10 cellular contexts compared by ENCODE assay signal in genomic region chr1:3543076-3544049, GRCh38.
DNase-seq lines count a peak whose midpoint lies in the region; TF ChIP-seq lines count a peak whose summit lies in the region.
"Had no signal": no experiment of that assay in that cellular context is flagged by ENCODE, and none has a peak within 500 bp of the region (broad histone marks: within the 10 kb centered on the region; RNA-seq: fewer than 3 reads in every experiment).

No MANE protein-coding gene starts in this region.

- H3K4me1 ChIP-seq in BLaER1 (peaks cover 69% of the 10 kb centered on the region), SK-N-SH (ENCODE audit: control insufficient read depth in 1 of 2, insufficient read depth in 2 of 2, low read depth in 1 of 2, low read length in 1 of 2) (peaks cover 0 to 73% of the 10 kb centered on the region in 2 experiments; a peak in 1 of 4 replicates), osteoblast (ENCODE audit: insufficient read depth, low read length) (peaks cover 46% of the 10 kb centered on the region)

- no peaks in the 10 kb centered on the region for H3K9me2 ChIP-seq in SK-N-SH

- no peaks in the 10 kb centered on the region for H3K79me2 ChIP-seq in SK-N-SH (ENCODE audit: insufficient read depth)
- no peaks in the 10 kb centered on the region for H3K79me2 ChIP-seq in osteoblast (ENCODE audit: insufficient read depth, low read length)

- CTCF ChIA-PET in SK-N-SH (lab: Yijun Ruan, JAX): interaction anchor here (0.8 to 2.2 kb wide), 9 partner anchors 8 to 90 kb away, joined by 3 to 10 read pairs (median 3); no protein-coding TSS in a partner anchor

- 63% methylated on average over 19 of the region's 51 CpGs for WGBS in SK-N-SH (ENCODE audit: low lambda C conversion rate)

- peaks cover 100% of the 10 kb centered on the region for H4K20me1 ChIP-seq in BLaER1
- H4K20me1 ChIP-seq in SK-N-SH (ENCODE audit: insufficient read depth): no peaks in the 10 kb centered on the region
- no peaks in the 10 kb centered on the region for H4K20me1 ChIP-seq in osteoblast (ENCODE audit: insufficient read depth, low read length)

- H3K36me3 ChIP-seq in BLaER1 (0 out of 2 replicates have a peak, but pooled peaks cover 3% of the 10 kb centered on the region), SK-N-SH (replicated peaks in 1 of 2; ENCODE audit: control insufficient read depth in 1 of 2, insufficient read depth in 2 of 2, low read length in 1 of 2) (no peaks in the 10 kb centered on the region), osteoblast (ENCODE audit: insufficient read depth, low read length) (no peaks in the 10 kb centered on the region)

- peak overlapping the region; percentile 82 for H3K4me2 ChIP-seq in BLaER1
- no peak overlapping the region; the same call in 1 of the 2 replicates for H3K4me2 ChIP-seq in SK-N-SH
- peak overlapping the region; percentile 73 for H3K4me2 ChIP-seq in osteoblast (ENCODE audit: insufficient read depth, low read length)

- no peaks in the 10 kb centered on the region for H3F3A ChIP-seq in SK-N-SH (replicated peaks; ENCODE audit: insufficient read depth)

- DNase-seq in SK-N-SH (peak; percentile 61), fibroblast of villous mesenchyme (ENCODE audit: low read depth) (peak; percentile 23), osteoblast (ENCODE audit: insufficient read length, low spot score, missing footprints) (peak; percentile 100), D341Med (ENCODE audit: low spot score) (no peak), SKM-1 (lab: John Stamatoyannopoulos, UW; ENCODE audit: unreplicated experiment) (no peak), SIG-M5 (lab: John Stamatoyannopoulos, UW) (no peak)
- no peak for DNase-seq in activated CD4-positive, CD25-positive, alpha-beta regulatory T cell treated with anti-CD3 and anti-CD28 coated beads, Interleukin-2, amount 50 U/mL, for 72 hours
- DNase-seq: DMS 273 treated with DMSO at 0.1 percent for 48 hours, hippocampal formation had no signal

- H3K4me3 ChIP-seq in BLaER1: no peak overlapping the region
- no peak overlapping the region for H3K4me3 ChIP-seq in SK-N-SH (ENCODE audit: low read depth in 2 of 2, low read length in 1 of 2)
- H3K4me3 ChIP-seq in fibroblast of villous mesenchyme (ENCODE audit: low read depth, low read length): no peak overlapping the region
- H3K4me3 ChIP-seq in osteoblast (ENCODE audit: insufficient read depth, low read length): peak overlapping the region; percentile 25

- TF ChIP-seq RAD21 in SK-N-SH (IDR thresholded peaks at IDR 0.05; ENCODE audit: low read length): no peak

- TF ChIP-seq EP300 in SK-N-SH (IDR thresholded peaks at IDR 0.05; ENCODE audit: borderline replicate concordance in 1 of 2, low read depth in 1 of 2, low read length in 1 of 2): no peak

- H3K27me3 ChIP-seq in BLaER1 (no peaks in the 10 kb centered on the region), SK-N-SH (ENCODE audit: insufficient read depth) (no peaks in the 10 kb centered on the region), osteoblast (ENCODE audit: insufficient read depth, low read length) (no peaks in the 10 kb centered on the region)

- H3K27ac ChIP-seq in BLaER1 (peak overlapping the region; percentile 19; the same call in 1 of the 2 replicates), SK-N-SH (ENCODE audit: low read depth in 2 of 2, low read length in 1 of 2) (peak overlapping the region; percentile 50 to 75; a peak in 3 of 4 replicates), osteoblast (ENCODE audit: low read depth, low read length) (peak overlapping the region; percentile 84)

- H3K9ac ChIP-seq in BLaER1 (no peak overlapping the region), SK-N-SH (peak overlapping the region; percentile 39; the same call in 1 of the 2 replicates)

- no peak for TF ChIP-seq CTCF in SK-N-SH (IDR thresholded peaks at IDR 0.05)
- no peak for TF ChIP-seq CTCF in fibroblast of villous mesenchyme (IDR thresholded peaks at IDR 0.05; ENCODE audit: insufficient read depth, low read depth, low read length)
- no peak for TF ChIP-seq CTCF in osteoblast (IDR thresholded peaks at IDR 0.05; ENCODE audit: extremely low read depth, low read depth, low read length)

- H2AFZ ChIP-seq in SK-N-SH (ENCODE audit: low read depth) (no peak overlapping the region), osteoblast (ENCODE audit: low read length) (peak overlapping the region; percentile 56)

- POLR2A ChIA-PET in SK-N-SH (lab: Yijun Ruan, JAX): no interaction called here

- H3K9me3 ChIP-seq in BLaER1: no peaks in the 10 kb centered on the region
- no peaks in the 10 kb centered on the region for H3K9me3 ChIP-seq in SK-N-SH
- no peaks in the 10 kb centered on the region for H3K9me3 ChIP-seq in osteoblast (ENCODE audit: low read depth, low read length)

TF ChIP-seq in SK-N-SH, 30 proteins besides CTCF, POLR2A, EP300 and RAD21:
- TF ChIP-seq ELF1 (IDR thresholded peaks at IDR 0.05) (no peak), TCF12 (IDR thresholded peaks at IDR 0.05) (peak; percentile 40), FOXJ3 (CRISPR knock-in tag; IDR thresholded peaks at IDR 0.05) (no peak), RXRA (IDR thresholded peaks at IDR 0.05; ENCODE audit: borderline replicate concordance, low read depth) (peak; percentile 33; the same call in 1 of the 2 replicates), USF1 (IDR thresholded peaks at IDR 0.05; ENCODE audit: borderline replicate concordance, low read depth) (no peak), TEAD4 (IDR thresholded peaks at IDR 0.05; ENCODE audit: borderline replicate concordance, insufficient read depth) (0 out of 2 replicates have a peak, but pooled peaks have one; percentile 37), REST (IDR thresholded peaks at IDR 0.05; ENCODE audit: low read depth, low read length) (no peak), EZH2phosphoT487 (IDR thresholded peaks at IDR 0.05; ENCODE audit: borderline replicate concordance, low read depth) (no peak), YY1 (IDR thresholded peaks at IDR 0.05; ENCODE audit: low read depth) (no peak)

Comparison
In these comparisons a context has a peak if more than half of its experiments do, and no peak if none do; other contexts are left out.
1. H3K27ac ChIP-seq: peak in every context shown above with its lines; median percentile 84 in osteoblast; 62 in SK-N-SH; 19 in BLaER1.
2. DNase-seq: peak in SK-N-SH (single experiment), fibroblast of villous mesenchyme (single experiment) and osteoblast (single experiment); none in D341Med (single experiment), activated CD4-positive, CD25-positive, alpha-beta regulatory T cell treated with anti-CD3 and anti-CD28 coated beads, Interleukin-2, amount 50 U/mL, for 72 hours (single experiment), SKM-1 (single experiment) and SIG-M5 (single experiment).